Comparison of ENCODE assay signal across 12 cellular contexts in genomic region chr7:151197932-151198331, GRCh38. TPM values are rescaled to one million over a fixed set of nuclear protein-coding genes. Genes with fewer than 3 reads are reported as not detected.
"Had no signal": no experiment of that assay in that cellular context is flagged by ENCODE, and none has a peak within 500 bp of the region (broad histone marks: within the 10 kb centered on the region; RNA-seq: fewer than 3 reads in every experiment).

No MANE protein-coding gene starts in this region.

- ATAC-seq: GM23338, HCT116 had no signal

- H3K4me3 ChIP-seq: GM23248, GM23338, HAP-1 had no signal

- H3K27ac ChIP-seq: GM23248 had no signal

- FAIRE-seq: H1, H54 had no signal

- H3K9ac ChIP-seq: GM23248 had no signal

- H3K4me2 ChIP-seq: GM23338 had no signal

- DNase-seq: GM23248, GOT3, H9, HCEC 1CT, HFFc6 had no signal

- H3K4me1 ChIP-seq: HAP-1 had no signal

- H3K36me3 ChIP-seq: HAP-1 had no signal

- H2AFZ ChIP-seq: GM23248, GM23338 had no signal

- H3K9me3 ChIP-seq: HAP-1 had no signal

RNA-seq across cellular contexts. Expression of gene ASB10, which starts 10.9 kb away (rescaled TPM):
- total RNA-seq: GM23248, GM23338, H1, H4, H7, H9, HFFc6 had no signal
- polyA plus RNA-seq: GM23248, GM23338, H1 had no signal

RNA-seq across cellular contexts. Expression of gene H2BK1, which starts 12.4 kb away (rescaled TPM):
- total RNA-seq: GM23248, GM23338, H1, H7, H9, HFFc6 had no signal
- polyA plus RNA-seq: GM23248, GM23338, H1 had no signal

RNA-seq across cellular contexts. Expression of gene GBX1, which starts 30.4 kb away (rescaled TPM):
- total RNA-seq: GM23248, H1, H4, H9, HFFc6 had no signal
- polyA plus RNA-seq: GM23248, GM23338, H1 had no signal
